Comparison of ENCODE assay signal across 8 cellular contexts in the genomic region with DNA sequence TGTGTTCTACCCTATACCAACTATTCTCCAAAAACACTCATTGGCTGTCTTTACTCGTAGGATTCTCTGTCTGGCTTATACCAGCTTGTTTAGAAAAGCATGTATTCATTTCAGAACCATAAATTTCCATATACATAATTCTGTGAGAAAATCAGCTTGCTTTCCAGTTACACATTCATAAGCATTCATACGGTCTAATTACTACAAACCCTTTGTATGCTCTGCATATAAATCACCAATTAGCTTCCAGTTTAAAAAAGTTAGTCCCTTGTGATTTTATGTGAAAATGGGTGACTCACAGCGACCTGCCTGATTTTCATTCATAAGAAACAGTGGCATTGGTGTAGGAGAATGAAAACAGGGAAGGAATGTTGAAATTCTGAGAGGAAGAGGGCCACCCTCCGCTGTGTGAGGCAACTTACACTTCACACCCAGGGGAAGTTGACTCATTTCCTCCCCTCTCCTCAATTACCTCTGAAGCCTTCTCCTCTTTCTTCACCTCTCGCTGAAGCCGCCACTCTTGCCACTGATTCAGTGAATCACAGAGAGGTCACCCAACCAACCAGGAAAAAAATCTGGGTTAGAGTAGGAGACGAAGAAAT.
A peak's percentile ranks its signal among the peaks of the same experiment; 100 is the strongest.
DNase-seq lines count a peak whose midpoint lies in the region; ATAC-seq and TF ChIP-seq lines count a peak whose summit lies in the region.

No MANE protein-coding gene starts in this region.

- H3K36me3 Mint-ChIP-seq in progenitor cell of endocrine pancreas (ENCODE audit: insufficient read depth), result peaks cover 7% of the 10 kb centered on the region

- H3K27ac Mint-ChIP-seq in progenitor cell of endocrine pancreas, result peak overlapping the region; percentile 32

- peaks cover 15% of the 10 kb centered on the region for H3K9me3 Mint-ChIP-seq in progenitor cell of endocrine pancreas (ENCODE audit: low read depth)

- H3K9me3 ChIP-seq in RWPE2 (ENCODE audit: severe bottlenecking), result no peaks in the 10 kb centered on the region

- no peak overlapping the region for H3K4me3 Mint-ChIP-seq in progenitor cell of endocrine pancreas (ENCODE audit: low read depth)

- peaks cover 12% of the 10 kb centered on the region for H3K4me1 ChIP-seq in RWPE2 (ENCODE audit: insufficient read depth, poor library complexity, severe bottlenecking)

- H3K27ac ChIP-seq in RWPE2 (ENCODE audit: poor library complexity, severe bottlenecking) (peak overlapping the region; percentile 60), coronary artery (no peak overlapping the region)

- peak; percentile 97 for ATAC-seq in RWPE2 (ENCODE audit: low read depth)
- peak; percentile 75 for ATAC-seq in esophagus mucosa
- ATAC-seq in GM21737 (IDR thresholded peaks at IDR 0.05; ENCODE audit: unreplicated experiment), result no peak

- POLR2A ChIA-PET in HEK293T (lab: Yijun Ruan, JAX), result no interaction called here

- H3K27me3 ChIP-seq in RWPE2 (ENCODE audit: insufficient read depth, poor library complexity, severe bottlenecking), result no peaks in the 10 kb centered on the region

- H3K4me3 ChIP-seq in RWPE2 (ENCODE audit: severe bottlenecking), result no peak overlapping the region
- no peak overlapping the region for H3K4me3 ChIP-seq in coronary artery

- peak; percentile 9 for DNase-seq in HEK293T (ENCODE audit: extremely low spot score)
- DNase-seq in RWPE2 (ENCODE audit: low spot score), result peak; percentile 82
- no peak for DNase-seq in progenitor cell of endocrine pancreas (ENCODE audit: low spot score, unreplicated experiment)
- no peak for DNase-seq in NCI-H345 treated with DMSO at 0.1 percent for 48 hours (lab: John Stamatoyannopoulos, UW; ENCODE audit: unreplicated experiment)
- no peak for DNase-seq in NCI-H2029 treated with DMSO at 0.1 percent for 48 hours (lab: John Stamatoyannopoulos, UW)
- DNase-seq in coronary artery (ENCODE audit: low spot score), result no peak

- CTCF ChIA-PET in HEK293T (lab: Yijun Ruan, JAX), result no interaction called here

- H3K36me3 ChIP-seq in RWPE2 (ENCODE audit: low read depth), result no peaks in the 10 kb centered on the region

- TF ChIP-seq CTCF in RWPE2 (IDR thresholded peaks at IDR 0.05; ENCODE audit: poor library complexity, severe bottlenecking), result no peak
- no peak for TF ChIP-seq CTCF in progenitor cell of endocrine pancreas (IDR thresholded peaks at IDR 0.05; ENCODE audit: unreplicated experiment)
- no peak for TF ChIP-seq CTCF in coronary artery (IDR thresholded peaks at IDR 0.05)

- peaks cover 5% of the 10 kb centered on the region for H3K27me3 Mint-ChIP-seq in progenitor cell of endocrine pancreas

- H3K4me1 Mint-ChIP-seq in progenitor cell of endocrine pancreas (ENCODE audit: low read depth), result no peaks in the 10 kb centered on the region

TF ChIP-seq in HEK293T, 16 proteins besides CTCF, POLR2A, EP300 and RAD21:
- TF ChIP-seq SUZ12 (IDR thresholded peaks at IDR 0.05), result no peak
- no peak for TF ChIP-seq FOXK2 (IDR thresholded peaks at IDR 0.05)
- no peak for TF ChIP-seq ARNT (IDR thresholded peaks at IDR 0.05)
- no peak for TF ChIP-seq L3MBTL2 (conservative IDR thresholded peaks at IDR 0.05)
- TF ChIP-seq CTBP1 (IDR thresholded peaks at IDR 0.05; ENCODE audit: borderline replicate concordance), result no peak
- no peak for TF ChIP-seq TARDBP (IDR thresholded peaks at IDR 0.05)
- TF ChIP-seq HDGF (IDR thresholded peaks at IDR 0.05; ENCODE audit: borderline replicate concordance), result no peak
- TF ChIP-seq, protein P1, sequence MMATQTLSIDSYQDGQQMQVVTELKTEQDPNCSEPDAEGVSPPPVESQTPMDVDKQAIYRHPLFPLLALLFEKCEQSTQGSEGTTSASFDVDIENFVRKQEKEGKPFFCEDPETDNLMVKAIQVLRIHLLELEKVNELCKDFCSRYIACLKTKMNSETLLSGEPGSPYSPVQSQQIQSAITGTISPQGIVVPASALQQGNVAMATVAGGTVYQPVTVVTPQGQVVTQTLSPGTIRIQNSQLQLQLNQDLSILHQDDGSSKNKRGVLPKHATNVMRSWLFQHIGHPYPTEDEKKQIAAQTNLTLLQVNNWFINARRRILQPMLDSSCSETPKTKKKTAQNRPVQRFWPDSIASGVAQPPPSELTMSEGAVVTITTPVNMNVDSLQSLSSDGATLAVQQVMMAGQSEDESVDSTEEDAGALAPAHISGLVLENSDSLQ (IDR thresholded peaks at IDR 0.05), result no peak
- no peak for TF ChIP-seq FOXA1 (IDR thresholded peaks at IDR 0.05)
- no peak for TF ChIP-seq ELF4 (IDR thresholded peaks at IDR 0.05)
- no peak for TF ChIP-seq BHLHE40 (IDR thresholded peaks at IDR 0.05; ENCODE audit: borderline replicate concordance)
- no peak for TF ChIP-seq FOXM1 (IDR thresholded peaks at IDR 0.05; ENCODE audit: borderline replicate concordance)
- no peak for TF ChIP-seq ZNF384 (IDR thresholded peaks at IDR 0.05)
- no peak for TF ChIP-seq SP1 (IDR thresholded peaks at IDR 0.05)
- no peak for TF ChIP-seq LEF1 (IDR thresholded peaks at IDR 0.05; ENCODE audit: borderline replicate concordance)
- no peak for TF ChIP-seq NFRKB (IDR thresholded peaks at IDR 0.05)
TF ChIP-seq in HEK293T: peak in this region for 0.

Comparison
In these comparisons a context has a peak if more than half of its experiments do, and no peak if none do; other contexts are left out.
1. DNase-seq: peak in HEK293T (single experiment) and RWPE2 (single experiment); none in progenitor cell of endocrine pancreas (single experiment), NCI-H345 treated with DMSO at 0.1 percent for 48 hours (single experiment), NCI-H2029 treated with DMSO at 0.1 percent for 48 hours (single experiment) and coronary artery (single experiment).